Comparison of ENCODE assay signal across 16 cellular contexts in the genomic region with DNA sequence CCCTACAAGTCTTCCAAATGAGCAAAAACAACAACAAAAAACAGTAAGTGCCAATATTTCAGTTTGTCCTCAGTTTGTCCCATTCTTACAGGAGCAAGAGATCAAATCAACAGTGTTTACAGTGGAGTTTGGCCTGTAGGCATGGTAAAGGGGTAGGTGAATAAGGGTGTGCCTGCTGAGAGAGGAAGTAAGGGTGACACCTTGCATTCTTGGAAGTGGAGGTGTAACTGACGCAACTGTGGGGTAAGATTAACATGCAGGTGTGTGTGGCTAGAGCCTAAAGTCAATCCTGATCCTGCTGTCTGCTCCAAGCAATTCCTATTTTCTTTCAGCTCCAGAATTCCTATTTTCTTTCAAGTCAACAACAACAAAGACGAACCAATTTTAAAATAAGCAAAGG. TPM values are rescaled to one million over a fixed set of nuclear protein-coding genes. Genes with fewer than 3 reads are reported as not detected.
DNase-seq lines count a peak whose midpoint lies in the region; ATAC-seq and TF ChIP-seq lines count a peak whose summit lies in the region.
"Had no signal": no experiment of that assay in that cellular context is flagged by ENCODE, and none has a peak within 500 bp of the region (broad histone marks: within the 10 kb centered on the region; RNA-seq: fewer than 3 reads in every experiment).

No MANE protein-coding gene starts in this region.

- peaks cover 24% of the 10 kb centered on the region for H3K4me1 Mint-ChIP-seq in CD14-positive monocyte
- peaks cover 25% of the 10 kb centered on the region for H3K4me1 Mint-ChIP-seq in activated naive CD8-positive, alpha-beta T cell treated with anti-CD3 and anti-CD28 coated beads, Interleukin-2, amount 50 U/mL, for 24 hours

- ATAC-seq in activated naive CD8-positive, alpha-beta T cell treated with anti-CD3 and anti-CD28 coated beads, Interleukin-2, amount 50 U/mL, for 24 hours: no peak
- peak; percentile 65 for ATAC-seq in left lung
- no peak for ATAC-seq in HG02588 (IDR thresholded peaks at IDR 0.05; ENCODE audit: unreplicated experiment)
- ATAC-seq in left cardiac atrium: no peak
- no peak for ATAC-seq in HG03439 (IDR thresholded peaks at IDR 0.05; ENCODE audit: unreplicated experiment)
- ATAC-seq: gastroesophageal sphincter had no signal

- peak overlapping the region in 4 of 7 donors; percentile 6 to 59 (median 34) for H3K27ac Mint-ChIP-seq in CD14-positive monocyte
- H3K27ac Mint-ChIP-seq in activated naive CD8-positive, alpha-beta T cell treated with anti-CD3 and anti-CD28 coated beads, Interleukin-2, amount 50 U/mL, for 24 hours: peak overlapping the region; percentile 21

- intact Hi-C loops in CD14-positive monocyte (cut with micrococcal nuclease): no loop called here
- intact Hi-C loops in left lung (cut with DNase I): no loop called here
- intact Hi-C loops in left cardiac atrium (cut with DNase I): no loop called here
- intact Hi-C loops in left ventricle myocardium inferior (cut with micrococcal nuclease): no loop called here

- peaks cover 0 to 3% (median 1%) of the 10 kb centered on the region in 3 donors for H3K27me3 Mint-ChIP-seq in CD14-positive monocyte (ENCODE audit: low read depth in 3 of 3)
- H3K27me3 Mint-ChIP-seq in activated naive CD8-positive, alpha-beta T cell treated with anti-CD3 and anti-CD28 coated beads, Interleukin-2, amount 50 U/mL, for 24 hours: no peaks in the 10 kb centered on the region

- H3K27me3 ChIP-seq in HUES6 (ENCODE audit: control insufficient read depth, insufficient read depth, low read length) (no peaks in the 10 kb centered on the region), left lung (no peaks in the 10 kb centered on the region), left ventricle myocardium inferior (ENCODE audit: low read depth) (no peaks in the 10 kb centered on the region)
- H3K27me3 ChIP-seq: gastroesophageal sphincter had no signal

- no peaks in the 10 kb centered on the region for H3K9me3 ChIP-seq in HUES6 (ENCODE audit: control insufficient read depth, insufficient read depth, low read depth, low read length)
- no peaks in the 10 kb centered on the region for H3K9me3 ChIP-seq in left lung
- no peaks in the 10 kb centered on the region for H3K9me3 ChIP-seq in left ventricle myocardium inferior (replicated peaks)
- H3K9me3 ChIP-seq: gastroesophageal sphincter had no signal

- H3K36me3 ChIP-seq in HUES6 (ENCODE audit: control insufficient read depth, insufficient read depth, low read length) (0 out of 2 replicates have a peak, but pooled peaks cover 3% of the 10 kb centered on the region), left lung (peaks cover 0 to 11% of the 10 kb centered on the region in 2 donors), left ventricle myocardium inferior (peaks cover 8% of the 10 kb centered on the region)

- H3K4me3 Mint-ChIP-seq in CD14-positive monocyte: no peak overlapping the region
- H3K4me3 Mint-ChIP-seq in activated naive CD8-positive, alpha-beta T cell treated with anti-CD3 and anti-CD28 coated beads, Interleukin-2, amount 50 U/mL, for 24 hours: no peak overlapping the region

- H3K4me1 ChIP-seq in HUES6 (ENCODE audit: control insufficient read depth, insufficient read depth, low read length): peaks cover 6% of the 10 kb centered on the region; the same call in 1 of the 2 replicates
- peaks cover 9 to 42% of the 10 kb centered on the region in 2 donors for H3K4me1 ChIP-seq in left lung
- peaks cover 75% of the 10 kb centered on the region for H3K4me1 ChIP-seq in left ventricle myocardium inferior

- H3K36me3 Mint-ChIP-seq in CD14-positive monocyte: peaks cover 41 to 48% of the 10 kb centered on the region in 2 donors
- peaks cover 23% of the 10 kb centered on the region for H3K36me3 Mint-ChIP-seq in activated naive CD8-positive, alpha-beta T cell treated with anti-CD3 and anti-CD28 coated beads, Interleukin-2, amount 50 U/mL, for 24 hours (ENCODE audit: low read depth)

- no peak overlapping the region for H3K4me3 ChIP-seq in HUES6 (ENCODE audit: low read depth, low read length)
- H3K4me3 ChIP-seq in left lung: no peak overlapping the region
- H3K4me3 ChIP-seq in left ventricle myocardium inferior: no peak overlapping the region
- H3K4me3 ChIP-seq: gastroesophageal sphincter had no signal

- no peak for DNase-seq in CD14-positive monocyte (ENCODE audit: low spot score)
- no peak for DNase-seq in activated naive CD8-positive, alpha-beta T cell treated with anti-CD3 and anti-CD28 coated beads, Interleukin-2, amount 50 U/mL, for 24 hours
- no peak for DNase-seq in left lung
- DNase-seq in left cardiac atrium: no peak
- no peak for DNase-seq in left ventricle myocardium inferior
- DNase-seq: activated CD4-positive, alpha-beta T cell treated with anti-CD3 and anti-CD28 coated beads for 1 hour; activated effector memory CD4-positive, alpha-beta T cell treated with anti-CD3 and anti-CD28 coated beads, Interleukin-2, amount 50 U/mL, for 16 hours; GOT3; NCI-H1694; NCI-H526; stimulated activated CD4-positive, alpha-beta T cell treated with anti-CD3 and anti-CD28 coated beads, Interleukin-12 subunit alpha, Interleukin-12 subunit beta, amount 100 ng/mL, for 4 hours had no signal

- 0 out of 2 replicates have a peak overlapping the region, but pooled peaks have one; percentile 21 for H3K27ac ChIP-seq in HUES6 (ENCODE audit: low read depth, low read length)
- peak overlapping the region in 1 of 2 donors; percentile 66 for H3K27ac ChIP-seq in left lung
- H3K27ac ChIP-seq in left ventricle myocardium inferior (replicated peaks): no peak overlapping the region
- H3K27ac ChIP-seq: gastroesophageal sphincter, KMS-11 had no signal

- no peak overlapping the region for H3K9ac ChIP-seq in HUES6 (ENCODE audit: low read length)
- H3K9ac ChIP-seq: KMS-11 had no signal

- TF ChIP-seq CTCF in CD14-positive monocyte (IDR thresholded peaks at IDR 0.05) (no peak), left lung (IDR thresholded peaks at IDR 0.05) (no peak), left ventricle myocardium inferior (IDR thresholded peaks at IDR 0.05; ENCODE audit: borderline replicate concordance) (no peak)

- H3K9me3 Mint-ChIP-seq in CD14-positive monocyte: no peaks in the 10 kb centered on the region
- H3K9me3 Mint-ChIP-seq in activated naive CD8-positive, alpha-beta T cell treated with anti-CD3 and anti-CD28 coated beads, Interleukin-2, amount 50 U/mL, for 24 hours: no peaks in the 10 kb centered on the region

RNA-seq across cellular contexts. Expression of a gene that starts 43.4 kb away (rescaled TPM):
- polyA plus RNA-seq in CD14-positive monocyte: 100 to 1,000 TPM in 1 of 2 donors, 10 to 100 TPM in 1; 82.2 to 105 TPM
- total RNA-seq in left lung (10 to 100 TPM; 45.7 to 55.5 TPM), left cardiac atrium (10 to 100 TPM; 49.1 to 54.7 TPM), left ventricle myocardium inferior (68.7 TPM)
